15 cellular contexts compared by ENCODE assay signal in the genomic region with DNA sequence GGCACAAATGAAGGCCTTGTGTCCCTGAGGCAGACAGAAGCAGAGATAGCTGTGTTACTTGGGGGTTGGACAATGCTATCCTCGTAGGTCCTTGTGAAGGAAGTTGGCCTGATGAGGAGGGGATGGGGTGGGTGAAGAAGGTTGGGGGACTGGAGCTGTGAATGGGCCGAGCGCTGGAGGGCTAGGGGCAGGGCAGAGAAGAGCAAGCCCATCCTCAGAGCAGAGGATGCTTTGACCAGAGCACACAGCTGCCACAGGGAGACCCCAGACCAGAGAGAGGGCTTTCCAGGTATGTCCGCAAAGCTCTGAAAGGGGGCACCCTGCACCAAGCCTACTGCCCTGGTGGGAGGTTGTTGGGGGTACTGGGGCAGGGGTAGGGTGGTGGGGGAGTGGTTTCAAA. TPM values are rescaled to one million over a fixed set of nuclear protein-coding genes. Genes with fewer than 3 reads are reported as not detected.
DNase-seq lines count a peak whose midpoint lies in the region; ATAC-seq and TF ChIP-seq lines count a peak whose summit lies in the region.
"Had no signal": no experiment of that assay in that cellular context is flagged by ENCODE, and none has a peak within 500 bp of the region (broad histone marks: within the 10 kb centered on the region; RNA-seq: fewer than 3 reads in every experiment).

No MANE protein-coding gene starts in this region.

- peaks cover 37 to 39% of the 10 kb centered on the region in 2 experiments for H3K4me1 ChIP-seq in neutrophil (ENCODE audit: control insufficient read depth in 1 of 2, insufficient read depth in 1 of 2, low read depth in 1 of 2, low read length in 1 of 2)
- no peaks in the 10 kb centered on the region for H3K4me1 ChIP-seq in aorta (ENCODE audit: control insufficient read depth in 1 of 2, insufficient read depth in 2 of 2, low read length in 2 of 2)
- H3K4me1 ChIP-seq: HAP-1 had no signal

- no peaks in the 10 kb centered on the region for H3K36me3 Mint-ChIP-seq in activated T-helper 1 cell treated with anti-CD3 and anti-CD28 coated beads, Interleukin-12 subunit alpha, Interleukin-12 subunit beta, Interleukin-2, Interleukin-4 antibody, amounts not matched to agents 30 ng/mL and 10 ng/mL and 1 ng/mL, durations not matched to agents 14 hours and 24 hours and 36 hours (ENCODE audit: low read depth)

- WGBS in aorta, 2 donors: 94 to 96% methylated on average over 4 of the region's 4 CpGs

- H3K36me3 ChIP-seq in neutrophil (no peaks in the 10 kb centered on the region), aorta (ENCODE audit: control insufficient read depth in 1 of 2, insufficient read depth in 2 of 2, low read length in 1 of 2) (no peaks in the 10 kb centered on the region)
- H3K36me3 ChIP-seq: HAP-1 had no signal

- H3K9me3 ChIP-seq in neutrophil (no peaks in the 10 kb centered on the region), aorta (ENCODE audit: control insufficient read depth, low read length) (no peaks in the 10 kb centered on the region)
- H3K9me3 ChIP-seq: HAP-1 had no signal

- peak; percentile 37 for DNase-seq in activated effector memory CD4-positive, alpha-beta T cell treated with anti-CD3 and anti-CD28 coated beads, Interleukin-2, amount 50 U/mL, for 16 hours
- no peak for DNase-seq in activated effector memory CD4-positive, alpha-beta T cell treated with Interleukin-2 at 50 U/mL for 16 hours
- no peak for DNase-seq in activated T-helper 1 cell treated with anti-CD3 and anti-CD28 coated beads, Interleukin-12 subunit alpha, Interleukin-12 subunit beta, Interleukin-2, Interleukin-4 antibody, amounts not matched to agents 30 ng/mL and 10 ng/mL and 1 ng/mL, durations not matched to agents 14 hours and 24 hours and 36 hours (ENCODE audit: low spot score)
- DNase-seq in aorta (peak; percentile 25 to 55), GM13976 (ENCODE audit: low spot score) (no peak)
- DNase-seq: Calu3; CD4-positive, alpha-beta T cell; NCI-H187 treated with DMSO at 0.1 percent for 48 hours; NCI-H2171; NCI-H446 treated with DMSO at 0.1 percent for 48 hours; NCI-H748 treated with DMSO at 0.1 percent for 48 hours had no signal

- ATAC-seq in aorta (ENCODE audit: low FRiP score) (no peak), GM19463 (IDR thresholded peaks at IDR 0.05; ENCODE audit: unreplicated experiment) (no peak)

- no peaks in the 10 kb centered on the region for H3K9me3 Mint-ChIP-seq in activated T-helper 1 cell treated with anti-CD3 and anti-CD28 coated beads, Interleukin-12 subunit alpha, Interleukin-12 subunit beta, Interleukin-2, Interleukin-4 antibody, amounts not matched to agents 30 ng/mL and 10 ng/mL and 1 ng/mL, durations not matched to agents 14 hours and 24 hours and 36 hours
- H3K9me3 Mint-ChIP-seq: CD4-positive, alpha-beta T cell had no signal

- intact Hi-C loops in activated T-helper 1 cell treated with anti-CD3 and anti-CD28 coated beads, Interleukin-12 subunit alpha, Interleukin-12 subunit beta, Interleukin-2, Interleukin-4 antibody, amounts not matched to agents 30 ng/mL and 10 ng/mL and 1 ng/mL, durations not matched to agents 14 hours and 24 hours and 36 hours (cut with micrococcal nuclease): no loop called here
- intact Hi-C loops in aorta (cut with DNase I): no loop called here

- no peak overlapping the region for H3K4me3 Mint-ChIP-seq in activated T-helper 1 cell treated with anti-CD3 and anti-CD28 coated beads, Interleukin-12 subunit alpha, Interleukin-12 subunit beta, Interleukin-2, Interleukin-4 antibody, amounts not matched to agents 30 ng/mL and 10 ng/mL and 1 ng/mL, durations not matched to agents 14 hours and 24 hours and 36 hours
- H3K4me3 Mint-ChIP-seq: CD4-positive, alpha-beta T cell had no signal

- in situ Hi-C loops in GM13976 (cut with MboI; ENCODE audit: low sequenced_read_pairs, unreplicated experiment): no loop called here

- peak overlapping the region; percentile 29 for H3K27ac Mint-ChIP-seq in activated T-helper 1 cell treated with anti-CD3 and anti-CD28 coated beads, Interleukin-12 subunit alpha, Interleukin-12 subunit beta, Interleukin-2, Interleukin-4 antibody, amounts not matched to agents 30 ng/mL and 10 ng/mL and 1 ng/mL, durations not matched to agents 14 hours and 24 hours and 36 hours
- H3K27ac Mint-ChIP-seq: CD4-positive, alpha-beta T cell had no signal

- peak overlapping the region; percentile 86 for H3K27ac ChIP-seq in neutrophil
- H3K27ac ChIP-seq in aorta (ENCODE audit: low read depth in 1 of 2, low read length in 2 of 2): no peak overlapping the region
- H3K27ac ChIP-seq: KMS-11 had no signal

- H3K27me3 Mint-ChIP-seq in activated T-helper 1 cell treated with anti-CD3 and anti-CD28 coated beads, Interleukin-12 subunit alpha, Interleukin-12 subunit beta, Interleukin-2, Interleukin-4 antibody, amounts not matched to agents 30 ng/mL and 10 ng/mL and 1 ng/mL, durations not matched to agents 14 hours and 24 hours and 36 hours (ENCODE audit: insufficient read depth): no peaks in the 10 kb centered on the region
- H3K27me3 Mint-ChIP-seq: CD4-positive, alpha-beta T cell had no signal

- peaks cover 18% of the 10 kb centered on the region for H3K4me1 Mint-ChIP-seq in activated T-helper 1 cell treated with anti-CD3 and anti-CD28 coated beads, Interleukin-12 subunit alpha, Interleukin-12 subunit beta, Interleukin-2, Interleukin-4 antibody, amounts not matched to agents 30 ng/mL and 10 ng/mL and 1 ng/mL, durations not matched to agents 14 hours and 24 hours and 36 hours (ENCODE audit: low read depth)

- TF ChIP-seq CTCF in neutrophil (IDR thresholded peaks at IDR 0.05) (no peak), GM13976 (IDR thresholded peaks at IDR 0.05; ENCODE audit: borderline replicate concordance, control extremely low read depth, extremely low read depth, insufficient read depth, missing control alignments) (no peak)

- H3K4me3 ChIP-seq in neutrophil (ENCODE audit: low read depth in 1 of 2, low read length in 1 of 2): peak overlapping the region in 1 of 2 experiments; percentile 26
- no peak overlapping the region for H3K4me3 ChIP-seq in aorta (ENCODE audit: low read length in 2 of 2)
- H3K4me3 ChIP-seq: HAP-1 had no signal

- H3K27me3 ChIP-seq in neutrophil (no peaks in the 10 kb centered on the region), aorta (ENCODE audit: control insufficient read depth in 1 of 2, insufficient read depth in 2 of 2, low read length in 1 of 2) (no peaks in the 10 kb centered on the region)

RNA-seq across cellular contexts. Expression of a gene that starts 5.7 kb away (rescaled TPM):
- 60.8 and 64.7 TPM in 2 replicates for total RNA-seq in activated T-helper 1 cell treated with anti-CD3 and anti-CD28 coated beads, Interleukin-12 subunit alpha, Interleukin-12 subunit beta, Interleukin-2, Interleukin-4 antibody, amounts not matched to agents 30 ng/mL and 10 ng/mL and 1 ng/mL, durations not matched to agents 14 hours and 24 hours and 36 hours
- total RNA-seq in aorta: 100 to 1,000 TPM in 1 of 2 donors, 10 to 100 TPM in 1; 49.0 to 109 TPM
- polyA plus RNA-seq in aorta: 10 to 100 TPM in 1 of 2 donors, 1 to 10 TPM in 1; 9.8 to 57.5 TPM

RNA-seq across cellular contexts. Expression of a gene that starts 9.2 kb away (rescaled TPM):
- total RNA-seq in activated T-helper 1 cell treated with anti-CD3 and anti-CD28 coated beads, Interleukin-12 subunit alpha, Interleukin-12 subunit beta, Interleukin-2, Interleukin-4 antibody, amounts not matched to agents 30 ng/mL and 10 ng/mL and 1 ng/mL, durations not matched to agents 14 hours and 24 hours and 36 hours: not detected in 2 replicates
- not detected for total RNA-seq in aorta
- polyA plus RNA-seq in aorta: 1 to 10 TPM in 1 of 2 donors, not detected in 1; 1.0 TPM
- total RNA-seq: Calu3; CD4-positive, alpha-beta T cell had no signal

RNA-seq across cellular contexts. Expression of a gene that starts 48.1 kb away (rescaled TPM):
- total RNA-seq in activated T-helper 1 cell treated with anti-CD3 and anti-CD28 coated beads, Interleukin-12 subunit alpha, Interleukin-12 subunit beta, Interleukin-2, Interleukin-4 antibody, amounts not matched to agents 30 ng/mL and 10 ng/mL and 1 ng/mL, durations not matched to agents 14 hours and 24 hours and 36 hours: 1.2 and 1.9 TPM in 2 replicates
- total RNA-seq in aorta: 1 to 10 TPM; 6.3 to 6.9 TPM
- 1 to 10 TPM; 8.4 to 9.1 TPM for polyA plus RNA-seq in aorta

Comparison
In these comparisons a context has a peak if more than half of its experiments do, and no peak if none do; other contexts are left out.
1. DNase-seq: peak in activated effector memory CD4-positive, alpha-beta T cell treated with anti-CD3 and anti-CD28 coated beads, Interleukin-2, amount 50 U/mL, for 16 hours (single experiment) and aorta (2 of 2); none in activated effector memory CD4-positive, alpha-beta T cell treated with Interleukin-2 at 50 U/mL for 16 hours (single experiment), activated T-helper 1 cell treated with anti-CD3 and anti-CD28 coated beads, Interleukin-12 subunit alpha, Interleukin-12 subunit beta, Interleukin-2, Interleukin-4 antibody, amounts not matched to agents 30 ng/mL and 10 ng/mL and 1 ng/mL, durations not matched to agents 14 hours and 24 hours and 36 hours (single experiment) and GM13976 (single experiment).